In the genomic region with DNA sequence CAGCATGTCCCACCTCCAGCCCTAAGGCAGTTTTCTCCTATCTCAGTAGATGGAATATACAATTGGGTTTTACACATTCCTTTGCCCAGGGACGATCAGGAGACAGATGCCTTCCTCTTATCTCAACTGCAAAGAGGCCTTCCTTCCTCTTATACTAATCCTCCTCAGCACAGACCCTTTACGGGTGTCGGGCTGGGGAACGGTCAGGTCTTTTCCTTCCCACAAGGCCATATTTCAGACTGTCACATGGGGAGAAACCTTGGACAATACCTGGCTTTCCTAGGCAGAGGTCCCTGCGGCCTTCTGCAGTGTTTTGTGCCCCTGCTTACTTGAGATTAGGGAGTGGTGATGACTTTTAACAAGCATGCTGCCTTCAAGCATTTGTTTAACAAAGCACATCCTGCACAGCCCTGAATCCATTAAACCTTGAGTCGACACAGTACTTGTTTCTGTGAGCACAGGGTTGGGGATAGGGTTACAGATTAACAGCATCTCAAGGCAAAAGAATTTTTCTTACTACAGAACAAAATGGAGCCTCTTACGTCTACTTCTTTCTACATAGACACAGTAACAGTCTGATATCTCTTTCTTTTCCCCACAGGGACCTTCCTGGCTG, we compare ENCODE assay signal across 8 cellular contexts. TPM values are rescaled to one million over a fixed set of nuclear protein-coding genes. Genes with fewer than 3 reads are reported as not detected.
DNase-seq lines count a peak whose midpoint lies in the region; ATAC-seq, FAIRE-seq and TF ChIP-seq lines count a peak whose summit lies in the region.
"Not testable (repeated sequence)": the region's sequence is repeated elsewhere in the genome, so short reads cannot be mapped to it uniquely, and the experiment has no call there.

No MANE protein-coding gene starts in this region.

- DNase-seq in CD4-positive, alpha-beta memory T cell; WTC11 (ENCODE audit: low spot score); endothelial cell (ENCODE audit: low spot score); kidney; naive thymus-derived CD4-positive, alpha-beta T cell; spleen: not testable (repeated sequence)
- peak; percentile 22 for DNase-seq in NCI-H82 (lab: John Stamatoyannopoulos, UW)

- TF ChIP-seq POLR2A in spleen (IDR thresholded peaks at IDR 0.05): not testable (repeated sequence)

- intact Hi-C loops in CD4-positive, alpha-beta memory T cell (cut with micrococcal nuclease); kidney (cut with DNase I); naive thymus-derived CD4-positive, alpha-beta T cell (cut with micrococcal nuclease); spleen (cut with DNase I; ENCODE audit: low total_unique reads): not testable (repeated sequence)

- peaks cover 5 to 21% (median 14%) of the 10 kb centered on the region in 4 donors for H3K4me1 Mint-ChIP-seq in CD4-positive, alpha-beta memory T cell
- peaks cover 34% of the 10 kb centered on the region for H3K4me1 Mint-ChIP-seq in WTC11
- peaks cover 26% of the 10 kb centered on the region for H3K4me1 Mint-ChIP-seq in endothelial cell (ENCODE audit: unreplicated experiment)
- H3K4me1 Mint-ChIP-seq in naive thymus-derived CD4-positive, alpha-beta T cell: peaks cover 10 to 34% (median 19%) of the 10 kb centered on the region in 7 donors

- not testable (repeated sequence) for H3K9me3 ChIP-seq in CD4-positive, alpha-beta memory T cell (ENCODE audit: control insufficient read depth in 1 of 2, low read length in 2 of 2); HUES6 (ENCODE audit: control insufficient read depth, insufficient read depth, low read depth, low read length); kidney (ENCODE audit: control insufficient read depth in 1 of 2, low read length in 2 of 2); naive thymus-derived CD4-positive, alpha-beta T cell (ENCODE audit: control insufficient read depth in 2 of 3, low read length in 3 of 3); spleen

- H3K27ac ChIP-seq in CD4-positive, alpha-beta memory T cell (ENCODE audit: low read depth, low read length); naive thymus-derived CD4-positive, alpha-beta T cell (ENCODE audit: low read depth, low read length): not testable (repeated sequence)
- peak overlapping the region; percentile 85; the same call in 1 of the 2 replicates for H3K27ac ChIP-seq in HUES6 (ENCODE audit: low read depth, low read length)
- peak overlapping the region; percentile 47 to 67 for H3K27ac ChIP-seq in kidney (ENCODE audit: low read depth in 2 of 2, low read length in 2 of 2)
- peak overlapping the region in 5 of 8 donors; percentile 10 to 59 (median 27) for H3K27ac ChIP-seq in spleen

- H3K27me3 Mint-ChIP-seq in CD4-positive, alpha-beta memory T cell; WTC11 (ENCODE audit: low read depth); endothelial cell (ENCODE audit: unreplicated experiment); naive thymus-derived CD4-positive, alpha-beta T cell: not testable (repeated sequence)

- not testable (repeated sequence) for H3K27me3 ChIP-seq in CD4-positive, alpha-beta memory T cell (ENCODE audit: insufficient read depth, low read length); HUES6 (ENCODE audit: control insufficient read depth, insufficient read depth, low read length); naive thymus-derived CD4-positive, alpha-beta T cell (ENCODE audit: control insufficient read depth in 2 of 2, insufficient read depth in 2 of 2, low read length in 2 of 2); spleen (replicated peaks in 1 of 7)

- not testable (repeated sequence) for H3K36me3 ChIP-seq in CD4-positive, alpha-beta memory T cell (ENCODE audit: insufficient read depth, low read length); HUES6 (ENCODE audit: control insufficient read depth, insufficient read depth, low read length); kidney (ENCODE audit: control insufficient read depth in 1 of 2, insufficient read depth in 2 of 2, low read length in 2 of 2); naive thymus-derived CD4-positive, alpha-beta T cell (ENCODE audit: control insufficient read depth in 2 of 3, insufficient read depth in 3 of 3, low read length in 3 of 3); spleen

- TF ChIP-seq CTCF in WTC11 (IDR thresholded peaks at IDR 0.05); endothelial cell (IDR thresholded peaks at IDR 0.05; ENCODE audit: unreplicated experiment); kidney (IDR thresholded peaks at IDR 0.05; ENCODE audit: borderline replicate concordance, extremely low read depth, insufficient read depth); spleen (IDR thresholded peaks at IDR 0.05 in 8 of 11, conservative IDR thresholded peaks at IDR 0.05 in 3 of 11): not testable (repeated sequence)

- H3K4me3 Mint-ChIP-seq in CD4-positive, alpha-beta memory T cell; WTC11; endothelial cell (ENCODE audit: unreplicated experiment); naive thymus-derived CD4-positive, alpha-beta T cell: not testable (repeated sequence)

- H3K36me3 Mint-ChIP-seq in CD4-positive, alpha-beta memory T cell; WTC11; endothelial cell (ENCODE audit: low read depth, unreplicated experiment); naive thymus-derived CD4-positive, alpha-beta T cell: not testable (repeated sequence)

- H3K4me3 ChIP-seq in CD4-positive, alpha-beta memory T cell (ENCODE audit: low read length in 2 of 2); HUES6 (ENCODE audit: low read depth, low read length); kidney (ENCODE audit: low read length in 2 of 2); naive thymus-derived CD4-positive, alpha-beta T cell (ENCODE audit: low read length); spleen: not testable (repeated sequence)

- FAIRE-seq in kidney (lab: Jason Lieb, UNC): not testable (repeated sequence)

- not testable (repeated sequence) for H3K9me3 Mint-ChIP-seq in CD4-positive, alpha-beta memory T cell; WTC11; endothelial cell (ENCODE audit: unreplicated experiment); naive thymus-derived CD4-positive, alpha-beta T cell

- H3K4me1 ChIP-seq in CD4-positive, alpha-beta memory T cell (ENCODE audit: insufficient read depth, low read length); kidney (ENCODE audit: control insufficient read depth in 1 of 2, insufficient read depth in 1 of 2, low read depth in 1 of 2, low read length in 2 of 2); naive thymus-derived CD4-positive, alpha-beta T cell (ENCODE audit: control insufficient read depth in 2 of 2, insufficient read depth in 2 of 2, low read length in 2 of 2): not testable (repeated sequence)
- H3K4me1 ChIP-seq in HUES6 (ENCODE audit: control insufficient read depth, insufficient read depth, low read length) (peaks cover 33% of the 10 kb centered on the region), spleen (peaks cover 4 to 57% (median 27%) of the 10 kb centered on the region in 6 donors)

- 16 to 32% (median 22%) methylated on average over 7 of the region's 7 CpGs for WGBS in spleen, 5 donors

- not testable (repeated sequence) for ATAC-seq in WTC11; naive thymus-derived CD4-positive, alpha-beta T cell

- peak overlapping the region; percentile 83 for H3K9ac ChIP-seq in HUES6 (ENCODE audit: low read length)
- not testable (repeated sequence) for H3K9ac ChIP-seq in kidney (ENCODE audit: low read length in 2 of 2)

- CTCF ChIA-PET in CD4-positive, alpha-beta memory T cell (lab: Charles Lee; ENCODE audit: partially characterized antibody); WTC11 (lab: Charles Lee); naive thymus-derived CD4-positive, alpha-beta T cell (lab: Charles Lee): not testable (repeated sequence)

- POLR2A ChIA-PET in CD4-positive, alpha-beta memory T cell (lab: Charles Lee; ENCODE audit: partially characterized antibody); WTC11 (lab: Charles Lee); naive thymus-derived CD4-positive, alpha-beta T cell (lab: Charles Lee): not testable (repeated sequence)

- peak overlapping the region in 5 of 7 donors; percentile 3 to 75 (median 57) for H3K27ac Mint-ChIP-seq in CD4-positive, alpha-beta memory T cell
- peak overlapping the region; percentile 94 for H3K27ac Mint-ChIP-seq in WTC11
- peak overlapping the region; percentile 61 for H3K27ac Mint-ChIP-seq in endothelial cell (ENCODE audit: unreplicated experiment)
- peak overlapping the region in 7 of 9 donors; percentile 21 to 86 (median 53) for H3K27ac Mint-ChIP-seq in naive thymus-derived CD4-positive, alpha-beta T cell

RNA-seq across cellular contexts. Expression of a gene that starts 27.9 kb away (rescaled TPM):
- total RNA-seq in CD4-positive, alpha-beta memory T cell: 10 to 100 TPM; 27.1 to 28.3 TPM
- polyA plus RNA-seq in CD4-positive, alpha-beta memory T cell: 10 to 100 TPM; 11.9 to 18.1 TPM
- total RNA-seq in WTC11 (2021) (33.7 to 41.3 TPM (median 38.8 TPM) in 3 replicates), endothelial cell (ENCODE audit: unreplicated experiment) (4.6 TPM), kidney (169 TPM), spleen (10 to 100 TPM; 11.3 to 22.9 (median 18.4) TPM)
- polyA plus RNA-seq in kidney (ENCODE audit: insufficient read depth, low read depth, low replicate concordance) (153 TPM), spleen (10 to 100 TPM; 10.9 to 27.2 (median 15.1) TPM)
- 10 to 100 TPM; 11.5 to 95.9 (median 12.8) TPM for total RNA-seq in naive thymus-derived CD4-positive, alpha-beta T cell
- 1 to 10 TPM; 1.1 to 2.4 TPM for polyA plus RNA-seq in naive thymus-derived CD4-positive, alpha-beta T cell

RNA-seq across cellular contexts. Expression of a gene that starts 38.0 kb away (rescaled TPM):
- total RNA-seq in CD4-positive, alpha-beta memory T cell: under 1 TPM in 1 of 2 experiments, not detected in 1; 0.19 TPM
- under 1 TPM in 1 of 2 donors, not detected in 1; 0.40 TPM for polyA plus RNA-seq in CD4-positive, alpha-beta memory T cell
- 17.3 to 19.2 TPM (median 17.6 TPM) in 3 replicates for total RNA-seq in WTC11 (2021)
- 26.9 TPM for total RNA-seq in endothelial cell (ENCODE audit: unreplicated experiment)
- 47.6 TPM for total RNA-seq in kidney
- 23.4 TPM for polyA plus RNA-seq in kidney (ENCODE audit: insufficient read depth, low read depth, low replicate concordance)
- total RNA-seq in naive thymus-derived CD4-positive, alpha-beta T cell: 1 to 10 TPM in 2 of 5 experiments, not detected in 3; 2.4 to 2.5 TPM
- polyA plus RNA-seq in naive thymus-derived CD4-positive, alpha-beta T cell: not detected
- 1 to 10 TPM; 2.9 to 6.6 (median 5.3) TPM for total RNA-seq in spleen
- polyA plus RNA-seq in spleen: 1 to 10 TPM; 3.4 to 6.7 (median 6.4) TPM
